1 cellular context compared by ENCODE assay signal in the genomic region with DNA sequence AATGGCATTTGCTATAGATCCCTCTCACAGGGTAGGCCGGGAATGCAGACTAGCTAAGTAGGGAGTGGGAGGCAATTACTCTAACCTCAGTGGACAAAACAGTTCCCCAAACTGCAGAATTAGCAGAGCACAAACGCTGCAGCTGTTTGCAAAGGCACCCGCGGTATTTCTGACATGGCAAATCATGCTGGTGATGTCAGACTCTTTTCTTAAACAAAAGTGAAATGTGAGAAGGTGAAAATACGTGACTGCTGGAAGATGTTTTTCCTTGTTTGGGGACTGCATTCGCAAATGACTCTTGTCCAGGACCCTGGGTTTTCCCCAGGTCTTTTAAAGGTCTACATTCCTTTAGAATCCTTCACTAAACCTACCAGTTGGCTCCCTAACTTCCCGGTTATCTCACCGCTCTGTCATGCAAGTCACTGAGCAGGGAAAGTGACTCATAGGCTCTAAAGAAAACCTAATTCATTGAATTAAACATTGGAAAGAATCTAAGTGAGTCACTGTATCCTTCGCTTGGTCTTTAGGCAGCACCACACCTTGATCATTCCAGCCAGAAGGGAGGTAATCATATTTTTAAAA.
TF ChIP-seq lines count a peak whose summit lies in the region.

No MANE protein-coding gene starts in this region.

TF ChIP-seq in HEK293, 187 proteins besides CTCF, POLR2A, EP300 and RAD21 (continued from another document and continues in another):
- TF ChIP-seq, protein P1, sequence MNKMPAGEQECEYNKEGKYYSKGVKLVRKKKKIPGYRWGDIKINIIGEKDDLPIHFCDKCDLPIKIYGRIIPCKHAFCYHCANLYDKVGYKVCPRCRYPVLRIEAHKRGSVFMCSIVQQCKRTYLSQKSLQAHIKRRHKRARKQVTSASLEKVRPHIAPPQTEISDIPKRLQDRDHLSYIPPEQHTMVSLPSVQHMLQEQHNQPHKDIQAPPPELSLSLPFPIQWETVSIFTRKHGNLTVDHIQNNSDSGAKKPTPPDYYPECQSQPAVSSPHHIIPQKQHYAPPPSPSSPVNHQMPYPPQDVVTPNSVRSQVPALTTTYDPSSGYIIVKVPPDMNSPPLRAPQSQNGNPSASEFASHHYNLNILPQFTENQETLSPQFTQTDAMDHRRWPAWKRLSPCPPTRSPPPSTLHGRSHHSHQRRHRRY (tag by site-specific recombination; IDR thresholded peaks at IDR 0.05), result no peak
- TF ChIP-seq SETDB1 (IDR thresholded peaks at IDR 0.05; ENCODE audit: insufficient read length, low read length) (no peak), ZNF610 (tag by site-specific recombination; IDR thresholded peaks at IDR 0.05; ENCODE audit: borderline replicate concordance) (no peak), ZNF571 (tag by site-specific recombination; IDR thresholded peaks at IDR 0.05) (no peak), TCF7L2 (IDR thresholded peaks at IDR 0.05; ENCODE audit: borderline replicate concordance, low read depth, low read length) (no peak), ZNF544 (tag by site-specific recombination; IDR thresholded peaks at IDR 0.05) (no peak), ZNF335 (tag by site-specific recombination; conservative IDR thresholded peaks at IDR 0.05) (peak; percentile 14; the same call in 1 of the 2 replicates), ZNF311 (tag by site-specific recombination; IDR thresholded peaks at IDR 0.05; ENCODE audit: borderline replicate concordance) (no peak), ZFP69B (tag by site-specific recombination; IDR thresholded peaks at IDR 0.05) (peak; percentile 23; the same call in 1 of the 2 replicates), ZNF132 (tag by site-specific recombination; IDR thresholded peaks at IDR 0.05; ENCODE audit: borderline replicate concordance) (no peak), ZNF560 (tag by site-specific recombination; IDR thresholded peaks at IDR 0.05; ENCODE audit: borderline replicate concordance) (no peak), ZBTB8A (tag by site-specific recombination; IDR thresholded peaks at IDR 0.05) (no peak), ZNF114 (tag by site-specific recombination; IDR thresholded peaks at IDR 0.05) (no peak), ZNF626 (tag by site-specific recombination; IDR thresholded peaks at IDR 0.05) (no peak), ZNF24 (tag by site-specific recombination; IDR thresholded peaks at IDR 0.05) (peak; percentile 70; the same call in 1 of the 2 replicates), ZNF629 (tag by site-specific recombination; IDR thresholded peaks at IDR 0.05) (peak; percentile 97), ZXDB (tag by site-specific recombination; IDR thresholded peaks at IDR 0.05) (peak; percentile 85), ZNF433 (tag by site-specific recombination; IDR thresholded peaks at IDR 0.05; ENCODE audit: low read depth) (no peak), ZNF394 (tag by site-specific recombination; IDR thresholded peaks at IDR 0.05; ENCODE audit: borderline replicate concordance) (peak; percentile 62; the same call in 1 of the 2 replicates), ZBTB7A (tag by site-specific recombination; IDR thresholded peaks at IDR 0.05; ENCODE audit: low read depth) (no peak), OSR2 (tag by site-specific recombination; IDR thresholded peaks at IDR 0.05) (peak; percentile 40; the same call in 1 of the 2 replicates), ZNF239 (tag by site-specific recombination; IDR thresholded peaks at IDR 0.05) (no peak), ZNF561 (tag by site-specific recombination; IDR thresholded peaks at IDR 0.05; ENCODE audit: borderline replicate concordance) (peak; percentile 53; the same call in 1 of the 2 replicates), ZNF19 (tag by site-specific recombination; IDR thresholded peaks at IDR 0.05; ENCODE audit: low read depth) (no peak), ZNF623 (tag by site-specific recombination; IDR thresholded peaks at IDR 0.05) (no peak), ZFP37 (tag by site-specific recombination; IDR thresholded peaks at IDR 0.05) (peak; percentile 85), ZBTB1 (tag by site-specific recombination; IDR thresholded peaks at IDR 0.05) (no peak), ZIC2 (tag by site-specific recombination; IDR thresholded peaks at IDR 0.05) (no peak), GLIS1 (tag by site-specific recombination; IDR thresholded peaks at IDR 0.05) (no peak)
- TF ChIP-seq, protein P2, sequence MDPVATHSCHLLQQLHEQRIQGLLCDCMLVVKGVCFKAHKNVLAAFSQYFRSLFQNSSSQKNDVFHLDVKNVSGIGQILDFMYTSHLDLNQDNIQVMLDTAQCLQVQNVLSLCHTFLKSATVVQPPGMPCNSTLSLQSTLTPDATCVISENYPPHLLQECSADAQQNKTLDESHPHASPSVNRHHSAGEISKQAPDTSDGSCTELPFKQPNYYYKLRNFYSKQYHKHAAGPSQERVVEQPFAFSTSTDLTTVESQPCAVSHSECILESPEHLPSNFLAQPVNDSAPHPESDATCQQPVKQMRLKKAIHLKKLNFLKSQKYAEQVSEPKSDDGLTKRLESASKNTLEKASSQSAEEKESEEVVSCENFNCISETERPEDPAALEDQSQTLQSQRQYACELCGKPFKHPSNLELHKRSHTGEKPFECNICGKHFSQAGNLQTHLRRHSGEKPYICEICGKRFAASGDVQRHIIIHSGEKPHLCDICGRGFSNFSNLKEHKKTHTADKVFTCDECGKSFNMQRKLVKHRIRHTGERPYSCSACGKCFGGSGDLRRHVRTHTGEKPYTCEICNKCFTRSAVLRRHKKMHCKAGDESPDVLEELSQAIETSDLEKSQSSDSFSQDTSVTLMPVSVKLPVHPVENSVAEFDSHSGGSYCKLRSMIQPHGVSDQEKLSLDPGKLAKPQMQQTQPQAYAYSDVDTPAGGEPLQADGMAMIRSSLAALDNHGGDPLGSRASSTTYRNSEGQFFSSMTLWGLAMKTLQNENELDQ (tag by site-specific recombination; IDR thresholded peaks at IDR 0.05; ENCODE audit: low read depth), result no peak
- TF ChIP-seq, protein P3, sequence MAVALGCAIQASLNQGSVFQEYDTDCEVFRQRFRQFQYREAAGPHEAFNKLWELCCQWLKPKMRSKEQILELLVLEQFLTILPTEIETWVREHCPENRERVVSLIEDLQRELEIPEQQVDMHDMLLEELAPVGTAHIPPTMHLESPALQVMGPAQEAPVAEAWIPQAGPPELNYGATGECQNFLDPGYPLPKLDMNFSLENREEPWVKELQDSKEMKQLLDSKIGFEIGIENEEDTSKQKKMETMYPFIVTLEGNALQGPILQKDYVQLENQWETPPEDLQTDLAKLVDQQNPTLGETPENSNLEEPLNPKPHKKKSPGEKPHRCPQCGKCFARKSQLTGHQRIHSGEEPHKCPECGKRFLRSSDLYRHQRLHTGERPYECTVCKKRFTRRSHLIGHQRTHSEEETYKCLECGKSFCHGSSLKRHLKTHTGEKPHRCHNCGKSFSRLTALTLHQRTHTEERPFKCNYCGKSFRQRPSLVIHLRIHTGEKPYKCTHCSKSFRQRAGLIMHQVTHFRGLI (tag by site-specific recombination; IDR thresholded peaks at IDR 0.05), result no peak
- TF ChIP-seq, protein P4, sequence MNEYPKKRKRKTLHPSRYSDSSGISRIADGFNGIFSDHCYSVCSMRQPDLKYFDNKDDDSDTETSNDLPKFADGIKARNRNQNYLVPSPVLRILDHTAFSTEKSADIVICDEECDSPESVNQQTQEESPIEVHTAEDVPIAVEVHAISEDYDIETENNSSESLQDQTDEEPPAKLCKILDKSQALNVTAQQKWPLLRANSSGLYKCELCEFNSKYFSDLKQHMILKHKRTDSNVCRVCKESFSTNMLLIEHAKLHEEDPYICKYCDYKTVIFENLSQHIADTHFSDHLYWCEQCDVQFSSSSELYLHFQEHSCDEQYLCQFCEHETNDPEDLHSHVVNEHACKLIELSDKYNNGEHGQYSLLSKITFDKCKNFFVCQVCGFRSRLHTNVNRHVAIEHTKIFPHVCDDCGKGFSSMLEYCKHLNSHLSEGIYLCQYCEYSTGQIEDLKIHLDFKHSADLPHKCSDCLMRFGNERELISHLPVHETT (tag by site-specific recombination; IDR thresholded peaks at IDR 0.05), result peak; percentile 77
- TF ChIP-seq, protein P5, sequence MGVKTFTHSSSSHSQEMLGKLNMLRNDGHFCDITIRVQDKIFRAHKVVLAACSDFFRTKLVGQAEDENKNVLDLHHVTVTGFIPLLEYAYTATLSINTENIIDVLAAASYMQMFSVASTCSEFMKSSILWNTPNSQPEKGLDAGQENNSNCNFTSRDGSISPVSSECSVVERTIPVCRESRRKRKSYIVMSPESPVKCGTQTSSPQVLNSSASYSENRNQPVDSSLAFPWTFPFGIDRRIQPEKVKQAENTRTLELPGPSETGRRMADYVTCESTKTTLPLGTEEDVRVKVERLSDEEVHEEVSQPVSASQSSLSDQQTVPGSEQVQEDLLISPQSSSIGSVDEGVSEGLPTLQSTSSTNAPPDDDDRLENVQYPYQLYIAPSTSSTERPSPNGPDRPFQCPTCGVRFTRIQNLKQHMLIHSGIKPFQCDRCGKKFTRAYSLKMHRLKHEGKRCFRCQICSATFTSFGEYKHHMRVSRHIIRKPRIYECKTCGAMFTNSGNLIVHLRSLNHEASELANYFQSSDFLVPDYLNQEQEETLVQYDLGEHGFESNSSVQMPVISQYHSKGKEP (tag by site-specific recombination; IDR thresholded peaks at IDR 0.05), result peak; percentile 59
- TF ChIP-seq, protein P6, sequence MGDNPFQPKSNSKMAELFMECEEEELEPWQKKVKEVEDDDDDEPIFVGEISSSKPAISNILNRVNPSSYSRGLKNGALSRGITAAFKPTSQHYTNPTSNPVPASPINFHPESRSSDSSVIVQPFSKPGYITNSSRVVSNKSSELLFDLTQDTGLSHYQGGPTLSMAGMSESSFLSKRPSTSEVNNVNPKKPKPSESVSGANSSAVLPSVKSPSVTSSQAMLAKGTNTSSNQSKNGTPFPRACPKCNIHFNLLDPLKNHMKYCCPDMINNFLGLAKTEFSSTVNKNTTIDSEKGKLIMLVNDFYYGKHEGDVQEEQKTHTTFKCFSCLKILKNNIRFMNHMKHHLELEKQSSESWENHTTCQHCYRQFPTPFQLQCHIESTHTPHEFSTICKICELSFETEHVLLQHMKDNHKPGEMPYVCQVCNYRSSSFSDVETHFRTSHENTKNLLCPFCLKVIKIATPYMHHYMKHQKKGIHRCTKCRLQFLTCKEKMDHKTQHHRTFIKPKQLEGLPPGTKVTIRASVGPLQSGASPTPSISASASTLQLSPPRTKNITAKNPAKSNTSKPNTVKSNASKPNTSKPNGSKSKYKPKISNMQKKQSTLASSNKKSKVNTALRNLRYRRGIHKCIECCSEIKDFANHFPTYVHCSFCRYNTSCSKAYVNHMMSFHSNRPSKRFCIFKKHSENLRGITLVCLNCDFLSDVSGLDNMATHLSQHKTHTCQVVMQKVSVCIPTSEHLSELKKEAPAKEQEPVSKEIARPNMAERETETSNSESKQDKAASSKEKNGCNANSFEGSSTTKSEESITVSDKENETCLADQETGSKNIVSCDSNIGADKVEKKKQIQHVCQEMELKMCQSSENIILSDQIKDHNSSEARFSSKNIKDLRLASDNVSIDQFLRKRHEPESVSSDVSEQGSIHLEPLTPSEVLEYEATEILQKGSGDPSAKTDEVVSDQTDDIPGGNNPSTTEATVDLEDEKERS (tag by site-specific recombination; IDR thresholded peaks at IDR 0.05), result no peak
- TF ChIP-seq, protein P7, sequence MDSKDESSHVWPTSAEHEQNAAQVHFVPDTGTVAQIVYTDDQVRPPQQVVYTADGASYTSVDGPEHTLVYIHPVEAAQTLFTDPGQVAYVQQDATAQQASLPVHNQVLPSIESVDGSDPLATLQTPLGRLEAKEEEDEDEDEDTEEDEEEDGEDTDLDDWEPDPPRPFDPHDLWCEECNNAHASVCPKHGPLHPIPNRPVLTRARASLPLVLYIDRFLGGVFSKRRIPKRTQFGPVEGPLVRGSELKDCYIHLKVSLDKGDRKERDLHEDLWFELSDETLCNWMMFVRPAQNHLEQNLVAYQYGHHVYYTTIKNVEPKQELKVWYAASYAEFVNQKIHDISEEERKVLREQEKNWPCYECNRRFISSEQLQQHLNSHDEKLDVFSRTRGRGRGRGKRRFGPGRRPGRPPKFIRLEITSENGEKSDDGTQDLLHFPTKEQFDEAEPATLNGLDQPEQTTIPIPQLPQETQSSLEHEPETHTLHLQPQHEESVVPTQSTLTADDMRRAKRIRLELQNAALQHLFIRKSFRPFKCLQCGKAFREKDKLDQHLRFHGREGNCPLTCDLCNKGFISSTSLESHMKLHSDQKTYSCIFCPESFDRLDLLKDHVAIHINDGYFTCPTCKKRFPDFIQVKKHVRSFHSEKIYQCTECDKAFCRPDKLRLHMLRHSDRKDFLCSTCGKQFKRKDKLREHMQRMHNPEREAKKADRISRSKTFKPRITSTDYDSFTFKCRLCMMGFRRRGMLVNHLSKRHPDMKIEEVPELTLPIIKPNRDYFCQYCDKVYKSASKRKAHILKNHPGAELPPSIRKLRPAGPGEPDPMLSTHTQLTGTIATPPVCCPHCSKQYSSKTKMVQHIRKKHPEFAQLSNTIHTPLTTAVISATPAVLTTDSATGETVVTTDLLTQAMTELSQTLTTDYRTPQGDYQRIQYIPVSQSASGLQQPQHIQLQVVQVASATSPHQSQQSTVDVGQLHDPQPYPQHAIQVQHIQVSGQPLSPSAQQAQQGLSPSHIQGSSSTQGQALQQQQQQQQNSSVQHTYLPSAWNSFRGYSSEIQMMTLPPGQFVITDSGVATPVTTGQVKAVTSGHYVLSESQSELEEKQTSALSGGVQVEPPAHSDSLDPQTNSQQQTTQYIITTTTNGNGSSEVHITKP (tag by site-specific recombination; IDR thresholded peaks at IDR 0.05), result peak; percentile 36; the same call in 1 of the 2 replicates
- TF ChIP-seq, protein P8, sequence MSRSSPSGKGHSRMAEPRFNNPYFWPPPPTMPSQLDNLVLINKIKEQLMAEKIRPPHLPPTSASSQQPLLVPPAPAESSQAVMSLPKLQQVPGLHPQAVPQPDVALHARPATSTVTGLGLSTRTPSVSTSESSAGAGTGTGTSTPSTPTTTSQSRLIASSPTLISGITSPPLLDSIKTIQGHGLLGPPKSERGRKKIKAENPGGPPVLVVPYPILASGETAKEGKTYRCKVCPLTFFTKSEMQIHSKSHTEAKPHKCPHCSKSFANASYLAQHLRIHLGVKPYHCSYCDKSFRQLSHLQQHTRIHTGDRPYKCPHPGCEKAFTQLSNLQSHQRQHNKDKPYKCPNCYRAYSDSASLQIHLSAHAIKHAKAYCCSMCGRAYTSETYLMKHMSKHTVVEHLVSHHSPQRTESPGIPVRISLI (tag by site-specific recombination; IDR thresholded peaks at IDR 0.05), result 0 out of 2 replicates have a peak, but pooled peaks have one; percentile 24
- TF ChIP-seq, protein P9, sequence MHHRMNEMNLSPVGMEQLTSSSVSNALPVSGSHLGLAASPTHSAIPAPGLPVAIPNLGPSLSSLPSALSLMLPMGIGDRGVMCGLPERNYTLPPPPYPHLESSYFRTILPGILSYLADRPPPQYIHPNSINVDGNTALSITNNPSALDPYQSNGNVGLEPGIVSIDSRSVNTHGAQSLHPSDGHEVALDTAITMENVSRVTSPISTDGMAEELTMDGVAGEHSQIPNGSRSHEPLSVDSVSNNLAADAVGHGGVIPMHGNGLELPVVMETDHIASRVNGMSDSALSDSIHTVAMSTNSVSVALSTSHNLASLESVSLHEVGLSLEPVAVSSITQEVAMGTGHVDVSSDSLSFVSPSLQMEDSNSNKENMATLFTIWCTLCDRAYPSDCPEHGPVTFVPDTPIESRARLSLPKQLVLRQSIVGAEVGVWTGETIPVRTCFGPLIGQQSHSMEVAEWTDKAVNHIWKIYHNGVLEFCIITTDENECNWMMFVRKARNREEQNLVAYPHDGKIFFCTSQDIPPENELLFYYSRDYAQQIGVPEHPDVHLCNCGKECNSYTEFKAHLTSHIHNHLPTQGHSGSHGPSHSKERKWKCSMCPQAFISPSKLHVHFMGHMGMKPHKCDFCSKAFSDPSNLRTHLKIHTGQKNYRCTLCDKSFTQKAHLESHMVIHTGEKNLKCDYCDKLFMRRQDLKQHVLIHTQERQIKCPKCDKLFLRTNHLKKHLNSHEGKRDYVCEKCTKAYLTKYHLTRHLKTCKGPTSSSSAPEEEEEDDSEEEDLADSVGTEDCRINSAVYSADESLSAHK (tag by site-specific recombination; IDR thresholded peaks at IDR 0.05), result no peak
